16 cellular contexts compared by ENCODE assay signal in the genomic region with DNA sequence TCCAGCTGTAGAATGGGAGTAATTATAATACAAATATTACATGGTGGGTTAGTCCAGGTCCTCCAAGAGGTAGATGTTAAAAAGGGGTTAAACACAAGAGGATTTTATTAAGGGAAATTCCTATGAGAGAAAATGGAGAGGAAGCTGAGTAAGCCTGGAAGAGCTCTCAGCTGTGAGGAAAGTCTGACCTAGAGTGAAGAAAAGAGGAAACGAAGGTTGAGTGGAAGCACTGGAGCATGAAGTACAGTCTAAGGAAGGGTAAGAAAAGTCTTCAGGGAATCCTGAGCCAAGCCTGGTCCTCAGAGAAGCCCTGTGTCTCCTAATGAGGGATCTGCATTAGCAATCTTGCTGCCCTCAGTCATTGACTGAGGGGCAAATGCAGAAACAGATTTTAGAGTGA.
DNase-seq lines count a peak whose midpoint lies in the region; ATAC-seq and TF ChIP-seq lines count a peak whose summit lies in the region.
"Had no signal": no experiment of that assay in that cellular context is flagged by ENCODE, and none has a peak within 500 bp of the region (broad histone marks: within the 10 kb centered on the region; RNA-seq: fewer than 3 reads in every experiment).

No MANE protein-coding gene starts in this region.

- ATAC-seq in GM18909 (IDR thresholded peaks at IDR 0.05; ENCODE audit: poor library complexity, unreplicated experiment) (peak; percentile 58), HG02759 (IDR thresholded peaks at IDR 0.05; ENCODE audit: unreplicated experiment) (peak; percentile 76), psoas muscle (no peak)
- ATAC-seq: upper lobe of right lung had no signal

- H3K27me3 ChIP-seq in psoas muscle (ENCODE audit: insufficient read depth in 3 of 3, low read length in 2 of 3) (peaks cover 0 to 2% (median 0%) of the 10 kb centered on the region in 3 donors), BE2C (no peaks in the 10 kb centered on the region)
- H3K27me3 ChIP-seq: cardiac muscle cell, esophagus squamous epithelium, spleen, upper lobe of right lung had no signal

- H3K27ac ChIP-seq in psoas muscle = no peak overlapping the region
- H3K27ac ChIP-seq: cardiac muscle cell, esophagus squamous epithelium, spleen, upper lobe of right lung had no signal

- no peak overlapping the region for H3K4me3 ChIP-seq in psoas muscle
- no peak overlapping the region for H3K4me3 ChIP-seq in BE2C (ENCODE audit: low read depth, low read length)
- H3K4me3 ChIP-seq: cardiac muscle cell, esophagus squamous epithelium, spleen, upper lobe of right lung had no signal

- H3K36me3 ChIP-seq in psoas muscle (ENCODE audit: insufficient read depth in 1 of 2, low read depth in 1 of 2) (no peaks in the 10 kb centered on the region), BE2C (no peaks in the 10 kb centered on the region)
- H3K36me3 ChIP-seq: cardiac muscle cell, esophagus squamous epithelium, spleen, upper lobe of right lung had no signal

- intact Hi-C loops in psoas muscle (cut with DNase I) = no loop called here

- no peaks in the 10 kb centered on the region for H3K9me3 ChIP-seq in psoas muscle
- H3K9me3 ChIP-seq in BE2C = no peaks in the 10 kb centered on the region
- H3K9me3 ChIP-seq: esophagus squamous epithelium, spleen, upper lobe of right lung had no signal

- DNase-seq in Kasumi-1 (lab: John Stamatoyannopoulos, UW) (peak; percentile 50), kidney tubule cell (ENCODE audit: low spot score) (peak; percentile 84), 8988T (no peak), midbrain (lab: John Stamatoyannopoulos, UW) (no peak), psoas muscle (no peak), BE2C (no peak)
- DNase-seq: Calu3, esophagus squamous epithelium, HFFc6, IMR-90, Right ventricle myocardium superior, spleen, upper lobe of right lung had no signal

- TF ChIP-seq CTCF in psoas muscle (IDR thresholded peaks at IDR 0.05) (no peak), BE2C (IDR thresholded peaks at IDR 0.05; ENCODE audit: low read depth, low read length) (no peak)

- WGBS in psoas muscle, 3 donors = 17 to 57% (median 44%) methylated on average over 1 of the region's 1 CpG

- H3K4me1 ChIP-seq in psoas muscle (no peaks in the 10 kb centered on the region), BE2C (no peaks in the 10 kb centered on the region)
- H3K4me1 ChIP-seq: esophagus squamous epithelium, spleen, upper lobe of right lung had no signal

Comparison
In these comparisons a context has a peak if more than half of its experiments do, and no peak if none do; other contexts are left out.
1. ATAC-seq: peak in GM18909 (single experiment) and HG02759 (single experiment); none in psoas muscle (0 of 4).
2. DNase-seq: peak in Kasumi-1 (2 of 2) and kidney tubule cell (single experiment); none in 8988T (single experiment), midbrain (single experiment), psoas muscle (0 of 2) and BE2C (single experiment).